In genomic region chr2:151654891-151655290, GRCh38 we compare ENCODE assay signal across 20 cellular contexts.
DNase-seq lines count a peak whose midpoint lies in the region; ATAC-seq and TF ChIP-seq lines count a peak whose summit lies in the region.
"Had no signal": no experiment of that assay in that cellular context is flagged by ENCODE, and none has a peak within 500 bp of the region (broad histone marks: within the 10 kb centered on the region; RNA-seq: fewer than 3 reads in every experiment).

No MANE protein-coding gene starts in this region.

- DNase-seq in DMS53 (lab: John Stamatoyannopoulos, UW) = peak; percentile 13
- no peak for DNase-seq in DMS53 treated with DMSO at 0.1 percent for 48 hours (lab: John Stamatoyannopoulos, UW; ENCODE audit: unreplicated experiment)
- DNase-seq in SKM-1 treated with dmso at 0.1 percent for 144 hours (lab: John Stamatoyannopoulos, UW; ENCODE audit: unreplicated experiment) = peak; percentile 5
- no peak for DNase-seq in SKM-1 (lab: John Stamatoyannopoulos, UW; ENCODE audit: unreplicated experiment)
- DNase-seq in erythroblast (lab: John Stamatoyannopoulos, UW) = peak; percentile 18 to 26
- DNase-seq in gastrocnemius medialis = no peak
- DNase-seq in activated naive CD4-positive, alpha-beta T cell treated with anti-CD3 and anti-CD28 coated beads, Interleukin-2, amount 10 ng/mL, durations not matched to agents 7 days and 5 days = no peak
- no peak for DNase-seq in activated naive CD4-positive, alpha-beta T cell treated with anti-CD3 and anti-CD28 coated beads, Interleukin-2, amount 50 U/mL, for 16 hours
- DNase-seq: C1 segment of cervical spinal cord; Calu3; CD4-positive, alpha-beta memory T cell; COR-L47; DMS79; EL; GDM1; GM23248; H7; HCEC 1CT had no signal

- in situ Hi-C loops in gastrocnemius medialis (cut with MboI; ENCODE audit: low sequenced_read_pairs in 4 of 4) = no loop called here

- peaks cover 0 to 82% of the 10 kb centered on the region in 2 donors for H3K36me3 ChIP-seq in gastrocnemius medialis

- TF ChIP-seq POLR2A in erythroblast (IDR thresholded peaks at IDR 0.05; ENCODE audit: low read length) (no peak), gastrocnemius medialis (IDR thresholded peaks at IDR 0.05) (no peak)

- no peaks in the 10 kb centered on the region for H3K9me3 ChIP-seq in gastrocnemius medialis

- no peak overlapping the region for H3K4me3 ChIP-seq in gastrocnemius medialis
- H3K4me3 ChIP-seq: GM12878, GM23248 had no signal

- H3K27ac ChIP-seq in gastrocnemius medialis = peak overlapping the region in 3 of 4 donors; percentile 24 to 51 (median 45)
- H3K27ac ChIP-seq: 22Rv1, GM23248 had no signal

- H3K4me1 ChIP-seq in gastrocnemius medialis = peaks cover 28 to 31% of the 10 kb centered on the region in 2 donors

- no peak for TF ChIP-seq CTCF in gastrocnemius medialis (IDR thresholded peaks at IDR 0.05 in 4 of 5, conservative IDR thresholded peaks at IDR 0.05 in 1 of 5)

- no peak for ATAC-seq in gastrocnemius medialis
- ATAC-seq: GM12878 had no signal

- no peak overlapping the region for H3K4me3 Mint-ChIP-seq in activated naive CD4-positive, alpha-beta T cell treated with anti-CD3 and anti-CD28 coated beads, Interleukin-2, amount 10 ng/mL, durations not matched to agents 7 days and 5 days
- H3K4me3 Mint-ChIP-seq: CD4-positive, alpha-beta memory T cell had no signal

- H3K9me3 Mint-ChIP-seq in activated naive CD4-positive, alpha-beta T cell treated with anti-CD3 and anti-CD28 coated beads, Interleukin-2, amount 10 ng/mL, durations not matched to agents 7 days and 5 days = no peaks in the 10 kb centered on the region
- H3K9me3 Mint-ChIP-seq: CD4-positive, alpha-beta memory T cell had no signal

- peaks cover 10% of the 10 kb centered on the region for H3K27me3 Mint-ChIP-seq in activated naive CD4-positive, alpha-beta T cell treated with anti-CD3 and anti-CD28 coated beads, Interleukin-2, amount 10 ng/mL, durations not matched to agents 7 days and 5 days

- intact Hi-C loops in gastrocnemius medialis (cut with DNase I; ENCODE audit: low total_unique reads) = no loop called here

- no peaks in the 10 kb centered on the region for H3K27me3 ChIP-seq in gastrocnemius medialis

- H3K27ac Mint-ChIP-seq in activated naive CD4-positive, alpha-beta T cell treated with anti-CD3 and anti-CD28 coated beads, Interleukin-2, amount 10 ng/mL, durations not matched to agents 7 days and 5 days = no peak overlapping the region

- H3K36me3 Mint-ChIP-seq in activated naive CD4-positive, alpha-beta T cell treated with anti-CD3 and anti-CD28 coated beads, Interleukin-2, amount 10 ng/mL, durations not matched to agents 7 days and 5 days = no peaks in the 10 kb centered on the region

- CTCF ChIA-PET in activated naive CD4-positive, alpha-beta T cell treated with anti-CD3 and anti-CD28 coated beads, Interleukin-2, amount 10 ng/mL, durations not matched to agents 7 days and 5 days (lab: Charles Lee) = no interaction called here

- H3K4me1 Mint-ChIP-seq in activated naive CD4-positive, alpha-beta T cell treated with anti-CD3 and anti-CD28 coated beads, Interleukin-2, amount 10 ng/mL, durations not matched to agents 7 days and 5 days = no peaks in the 10 kb centered on the region
- H3K4me1 Mint-ChIP-seq: CD4-positive, alpha-beta memory T cell had no signal

Comparison
In these comparisons a context has a peak if more than half of its experiments do, and no peak if none do; other contexts are left out.
1. DNase-seq: peak in DMS53 (single experiment), SKM-1 treated with dmso at 0.1 percent for 144 hours (single experiment) and erythroblast (2 of 2); none in DMS53 treated with DMSO at 0.1 percent for 48 hours (single experiment), SKM-1 (single experiment), gastrocnemius medialis (0 of 2), activated naive CD4-positive, alpha-beta T cell treated with anti-CD3 and anti-CD28 coated beads, Interleukin-2, amount 10 ng/mL, durations not matched to agents 7 days and 5 days (single experiment) and activated naive CD4-positive, alpha-beta T cell treated with anti-CD3 and anti-CD28 coated beads, Interleukin-2, amount 50 U/mL, for 16 hours (single experiment).